In the genomic region with DNA sequence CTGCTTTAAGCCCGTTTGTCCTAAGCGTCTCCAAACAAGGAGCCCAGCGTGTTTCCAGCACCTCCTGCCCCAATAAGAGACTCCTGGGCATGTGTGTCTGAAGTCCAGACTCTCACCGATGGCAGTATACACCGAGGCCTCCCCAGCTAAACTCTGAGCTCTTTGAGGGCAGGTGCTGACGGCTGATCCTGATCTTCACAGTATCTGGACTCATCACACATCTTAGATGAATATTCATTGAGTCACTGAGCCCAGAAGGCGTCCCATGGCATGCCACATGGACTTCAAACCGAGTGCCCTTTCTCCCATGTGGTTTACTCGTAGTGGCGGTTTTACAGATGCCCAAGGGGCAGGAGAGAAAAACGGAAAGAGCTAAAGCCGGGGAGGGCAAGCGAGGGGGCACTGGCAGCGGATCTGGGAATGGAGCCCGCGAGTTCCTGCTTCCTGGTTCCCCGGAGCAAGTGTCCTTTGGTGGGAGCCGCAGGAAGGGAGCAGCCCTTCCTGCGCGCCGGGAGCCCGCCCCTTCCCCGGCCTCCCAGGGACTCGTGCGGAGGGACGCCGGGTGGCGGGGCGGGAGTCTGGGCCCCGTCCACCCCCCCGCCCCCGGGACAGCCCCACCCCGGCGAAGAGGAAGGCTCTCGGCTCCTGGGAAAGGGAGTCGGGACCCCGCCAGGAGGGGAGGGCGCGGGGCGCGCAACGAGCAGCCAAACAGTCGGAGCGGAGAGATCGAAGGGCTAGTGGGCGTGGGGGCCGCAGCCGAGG, we compare ENCODE assay signal across 8 cellular contexts. TPM values are rescaled to one million over a fixed set of nuclear protein-coding genes. Genes with fewer than 3 reads are reported as not detected.
DNase-seq lines count a peak whose midpoint lies in the region; ATAC-seq and TF ChIP-seq lines count a peak whose summit lies in the region.

No MANE protein-coding gene starts in this region.

- DNase-seq in EH (ENCODE audit: low read depth): peak; percentile 90
- no peak for DNase-seq in T-cell
- DNase-seq in fibroblast of gingiva (ENCODE audit: low read depth): peak; percentile 76
- DNase-seq in NCI-H1436 (lab: John Stamatoyannopoulos, UW): no peak
- no peak for DNase-seq in AML-193 (lab: John Stamatoyannopoulos, UW)

- TF ChIP-seq CTCF in nephron (IDR thresholded peaks at IDR 0.05; ENCODE audit: unreplicated experiment in 3 of 3): no peak

- H3K9me3 Mint-ChIP-seq in IgD-negative memory B cell (peaks cover 0 to 1% (median 0%) of the 10 kb centered on the region in 3 donors), T-cell (no peaks in the 10 kb centered on the region), nephron (no peaks in the 10 kb centered on the region)

- H3K36me3 Mint-ChIP-seq in IgD-negative memory B cell (no peaks in the 10 kb centered on the region), T-cell (no peaks in the 10 kb centered on the region), nephron (ENCODE audit: low read depth) (no peaks in the 10 kb centered on the region)

- no peak overlapping the region for H3K27ac Mint-ChIP-seq in IgD-negative memory B cell
- peak overlapping the region in 1 of 2 donors; percentile 72 for H3K27ac Mint-ChIP-seq in T-cell
- H3K27ac Mint-ChIP-seq in nephron: peak overlapping the region; percentile 58 to 88 (median 87)

- no peak for ATAC-seq in T-cell (replicated peaks in 1 of 4)
- ATAC-seq in HG03097 (IDR thresholded peaks at IDR 0.05; ENCODE audit: low FRiP score, unreplicated experiment): no peak

- peaks cover 48% of the 10 kb centered on the region for H3K27me3 Mint-ChIP-seq in IgD-negative memory B cell
- H3K27me3 Mint-ChIP-seq in T-cell: peaks cover 46 to 61% of the 10 kb centered on the region in 2 donors
- H3K27me3 Mint-ChIP-seq in nephron (ENCODE audit: low read depth): peaks cover 40% of the 10 kb centered on the region

- H3K4me3 Mint-ChIP-seq in IgD-negative memory B cell: peak overlapping the region; percentile 52 to 86 (median 74)
- H3K4me3 Mint-ChIP-seq in T-cell: peak overlapping the region; percentile 53 to 81 (median 64)
- H3K4me3 Mint-ChIP-seq in nephron: peak overlapping the region; percentile 90 to 95 (median 92)

- peaks cover 3 to 15% (median 8%) of the 10 kb centered on the region in 3 donors for H3K4me1 Mint-ChIP-seq in IgD-negative memory B cell
- peaks cover 19% of the 10 kb centered on the region in 3 donors for H3K4me1 Mint-ChIP-seq in T-cell
- peaks cover 33% of the 10 kb centered on the region for H3K4me1 Mint-ChIP-seq in nephron

- POLR2A ChIA-PET in T-cell (lab: Charles Lee): no interaction called here

- CTCF ChIA-PET in T-cell (lab: Charles Lee): no interaction called here

RNA-seq across cellular contexts. Expression of a gene that starts 0.6 kb away (rescaled TPM):
- polyA plus RNA-seq in IgD-negative memory B cell: not detected
- total RNA-seq in T-cell: under 1 TPM in 3 of 5 donors, not detected in 2; 0.16 to 0.44 (median 0.32) TPM

Comparison
In these comparisons a context has a peak if more than half of its experiments do, and no peak if none do; other contexts are left out.
1. DNase-seq: peak in EH (single experiment) and fibroblast of gingiva (single experiment); none in T-cell (0 of 34), NCI-H1436 (single experiment) and AML-193 (0 of 2).
2. H3K27ac Mint-ChIP-seq: peak in nephron (3 of 3); none in IgD-negative memory B cell (0 of 3).
3. Peak in every context shown above with its lines, with median percentiles within 50 percentile points of each other: H3K4me3 Mint-ChIP-seq.